In genomic region chrX:53713987-53714579, GRCh38 we compare ENCODE assay signal across 11 cellular contexts. TPM values are rescaled to one million over a fixed set of nuclear protein-coding genes. Genes with fewer than 3 reads are reported as not detected.
DNase-seq lines count a peak whose midpoint lies in the region; ATAC-seq and TF ChIP-seq lines count a peak whose summit lies in the region.
"Had no signal": no experiment of that assay in that cellular context is flagged by ENCODE, and none has a peak within 500 bp of the region (broad histone marks: within the 10 kb centered on the region; RNA-seq: fewer than 3 reads in every experiment).

No MANE protein-coding gene starts in this region.

- ATAC-seq in HG03066 (IDR thresholded peaks at IDR 0.05; ENCODE audit: low read depth, unreplicated experiment) = peak; percentile 2
- peak; percentile 11 for ATAC-seq in activated CD8-positive, alpha-beta T cell treated with anti-CD3 and anti-CD28 coated beads for 36 hours
- peak; percentile 47 for ATAC-seq in stimulated activated naive CD8-positive, alpha-beta T cell treated with anti-CD3 and anti-CD28 coated beads, Interleukin-15, amount 100 ng/mL, for 72 hours

- CTCF ChIA-PET in activated naive CD4-positive, alpha-beta T cell treated with anti-CD3 and anti-CD28 coated beads, Interleukin-2, amount 10 ng/mL, durations not matched to agents 7 days and 5 days (lab: Charles Lee) = interaction anchor here (1.0 to 1.6 kb wide), 5 partner anchors 22 to 35 kb away, joined by 3 to 8 read pairs (median 6); partner anchors contain the start of gene HUWE1
- CTCF ChIA-PET in activated CD8-positive, alpha-beta T cell treated with anti-CD3 and anti-CD28 coated beads for 36 hours (lab: Charles Lee) = interaction anchor here (1.6 kb wide), 1 partner anchor 30 kb away, joined by 5 read pairs; no protein-coding TSS in a partner anchor

- H3K36me3 Mint-ChIP-seq in activated naive CD4-positive, alpha-beta T cell treated with anti-CD3 and anti-CD28 coated beads, Interleukin-2, amount 10 ng/mL, durations not matched to agents 7 days and 5 days = peaks cover 25% of the 10 kb centered on the region
- peaks cover 22% of the 10 kb centered on the region for H3K36me3 Mint-ChIP-seq in activated CD8-positive, alpha-beta T cell treated with anti-CD3 and anti-CD28 coated beads for 36 hours (ENCODE audit: low read depth)

- peak overlapping the region; percentile 88 for H3K4me3 Mint-ChIP-seq in activated naive CD4-positive, alpha-beta T cell treated with anti-CD3 and anti-CD28 coated beads, Interleukin-2, amount 10 ng/mL, durations not matched to agents 7 days and 5 days
- peak overlapping the region; percentile 90 for H3K4me3 Mint-ChIP-seq in activated CD8-positive, alpha-beta T cell treated with anti-CD3 and anti-CD28 coated beads for 36 hours
- H3K4me3 Mint-ChIP-seq in stimulated activated naive CD8-positive, alpha-beta T cell treated with anti-CD3 and anti-CD28 coated beads, Interleukin-15, amount 100 ng/mL, for 72 hours = peak overlapping the region; percentile 83 to 97

- POLR2A ChIA-PET in activated CD8-positive, alpha-beta T cell treated with anti-CD3 and anti-CD28 coated beads for 36 hours (lab: Charles Lee) = interaction anchor here (0.7 to 5.9 kb wide), 7 partner anchors 18 to 53 kb away, joined by 3 to 58 read pairs (median 4); partner anchors contain the start of gene HUWE1

- no peak for TF ChIP-seq CTCF in activated CD8-positive, alpha-beta T cell treated with anti-CD3 and anti-CD28 coated beads for 36 hours (IDR thresholded peaks at IDR 0.05)

- DNase-seq in activated naive CD4-positive, alpha-beta T cell treated with anti-CD3 and anti-CD28 coated beads, Interleukin-2, amount 10 ng/mL, durations not matched to agents 7 days and 5 days = no peak
- no peak for DNase-seq in activated naive CD4-positive, alpha-beta T cell treated with anti-CD3 and anti-CD28 coated beads, Interleukin-2, amount 50 U/mL, for 16 hours
- DNase-seq in activated CD8-positive, alpha-beta T cell treated with anti-CD3 and anti-CD28 coated beads for 36 hours = no peak
- no peak for DNase-seq in stimulated activated naive CD8-positive, alpha-beta T cell treated with anti-CD3 and anti-CD28 coated beads, Interleukin-15, amount 100 ng/mL, for 72 hours
- DNase-seq in cerebellum (ENCODE audit: low spot score) (no peak), cardiac septum (ENCODE audit: low spot score) (no peak), mesenteric fat pad (ENCODE audit: low spot score) (no peak)
- DNase-seq: DMS 273 treated with DMSO at 0.1 percent for 48 hours, MM.1S, testis had no signal

- H3K4me1 Mint-ChIP-seq in activated naive CD4-positive, alpha-beta T cell treated with anti-CD3 and anti-CD28 coated beads, Interleukin-2, amount 10 ng/mL, durations not matched to agents 7 days and 5 days = peaks cover 67% of the 10 kb centered on the region
- H3K4me1 Mint-ChIP-seq in activated CD8-positive, alpha-beta T cell treated with anti-CD3 and anti-CD28 coated beads for 36 hours (ENCODE audit: low read depth) = peaks cover 41% of the 10 kb centered on the region
- peaks cover 30% of the 10 kb centered on the region for H3K4me1 Mint-ChIP-seq in stimulated activated naive CD8-positive, alpha-beta T cell treated with anti-CD3 and anti-CD28 coated beads, Interleukin-15, amount 100 ng/mL, for 72 hours

- intact Hi-C loops in activated CD8-positive, alpha-beta T cell treated with anti-CD3 and anti-CD28 coated beads for 36 hours (cut with micrococcal nuclease) = loop anchor here (1.0 kb wide), 1 partner anchor 30 kb away; no protein-coding TSS in a partner anchor
- intact Hi-C loops in cardiac septum (cut with DNase I) = no loop called here

- H3K9me3 Mint-ChIP-seq in activated naive CD4-positive, alpha-beta T cell treated with anti-CD3 and anti-CD28 coated beads, Interleukin-2, amount 10 ng/mL, durations not matched to agents 7 days and 5 days = peaks cover 2% of the 10 kb centered on the region
- no peaks in the 10 kb centered on the region for H3K9me3 Mint-ChIP-seq in activated CD8-positive, alpha-beta T cell treated with anti-CD3 and anti-CD28 coated beads for 36 hours
- no peaks in the 10 kb centered on the region for H3K9me3 Mint-ChIP-seq in stimulated activated naive CD8-positive, alpha-beta T cell treated with anti-CD3 and anti-CD28 coated beads, Interleukin-15, amount 100 ng/mL, for 72 hours

- no peaks in the 10 kb centered on the region for H3K27me3 Mint-ChIP-seq in activated naive CD4-positive, alpha-beta T cell treated with anti-CD3 and anti-CD28 coated beads, Interleukin-2, amount 10 ng/mL, durations not matched to agents 7 days and 5 days
- H3K27me3 Mint-ChIP-seq in activated CD8-positive, alpha-beta T cell treated with anti-CD3 and anti-CD28 coated beads for 36 hours = no peaks in the 10 kb centered on the region
- H3K27me3 Mint-ChIP-seq in stimulated activated naive CD8-positive, alpha-beta T cell treated with anti-CD3 and anti-CD28 coated beads, Interleukin-15, amount 100 ng/mL, for 72 hours = no peaks in the 10 kb centered on the region

- peak overlapping the region; percentile 99 for H3K27ac Mint-ChIP-seq in activated naive CD4-positive, alpha-beta T cell treated with anti-CD3 and anti-CD28 coated beads, Interleukin-2, amount 10 ng/mL, durations not matched to agents 7 days and 5 days
- H3K27ac Mint-ChIP-seq in activated CD8-positive, alpha-beta T cell treated with anti-CD3 and anti-CD28 coated beads for 36 hours = peak overlapping the region; percentile 100
- peak overlapping the region; percentile 100 for H3K27ac Mint-ChIP-seq in stimulated activated naive CD8-positive, alpha-beta T cell treated with anti-CD3 and anti-CD28 coated beads, Interleukin-15, amount 100 ng/mL, for 72 hours

RNA-seq across cellular contexts. Expression of gene HUWE1, which starts 27.6 kb away (rescaled TPM):
- total RNA-seq in activated CD8-positive, alpha-beta T cell treated with anti-CD3 and anti-CD28 coated beads for 36 hours = 100 to 1,000 TPM; 376 to 384 TPM
- total RNA-seq in cerebellum (113 TPM), cardiac septum (177 TPM), mesenteric fat pad (178 TPM)
